8 cellular contexts compared by ENCODE assay signal in genomic region chr2:57759822-57760300, GRCh38.
DNase-seq lines count a peak whose midpoint lies in the region; ATAC-seq, FAIRE-seq and TF ChIP-seq lines count a peak whose summit lies in the region.

No MANE protein-coding gene starts in this region.

- H3K27me3 ChIP-seq in keratinocyte (ENCODE audit: control insufficient read depth, extremely low read depth, insufficient read depth, low read length), result no peaks in the 10 kb centered on the region

- no peaks in the 10 kb centered on the region for H4K20me1 ChIP-seq in keratinocyte (ENCODE audit: control insufficient read depth, extremely low read depth, insufficient read depth, low read length)

- dilution Hi-C loops in keratinocyte (cut with MboI; ENCODE audit: extremely low pct_ligation_motif_present, low sequenced_read_pairs), result no loop called here

- ATAC-seq in GM18870 (IDR thresholded peaks at IDR 0.05; ENCODE audit: unreplicated experiment) (peak; percentile 61), HG03108 (IDR thresholded peaks at IDR 0.05; ENCODE audit: unreplicated experiment) (peak; percentile 90), activated B cell treated with CpG ODN at 0.5 μM for 24 hours (ENCODE audit: low read depth) (peak; percentile 92)

- H3K9me3 ChIP-seq in keratinocyte (ENCODE audit: control insufficient read depth, low read depth, low read length), result no peaks in the 10 kb centered on the region

- no peaks in the 10 kb centered on the region for H3K9me1 ChIP-seq in keratinocyte (ENCODE audit: control insufficient read depth, extremely low read depth, insufficient read depth, low read length)

- H3K4me2 ChIP-seq in keratinocyte (ENCODE audit: control insufficient read depth, extremely low read depth, insufficient read depth, low read depth, low read length), result peak overlapping the region; percentile 54

- H3K27ac ChIP-seq in keratinocyte (ENCODE audit: control insufficient read depth, insufficient read depth, low read length), result no peak overlapping the region

- peak; percentile 98 for TF ChIP-seq CTCF in activated B cell treated with CpG ODN at 0.5 μM for 24 hours (IDR thresholded peaks at IDR 0.05)
- TF ChIP-seq CTCF in keratinocyte (optimal IDR thresholded peaks at IDR 0.05 in 1 of 3, IDR thresholded peaks at IDR 0.05 in 1 of 3, conservative IDR thresholded peaks at IDR 0.05 in 1 of 3; ENCODE audit: extremely low read depth in 1 of 3, insufficient read depth in 2 of 3, low read length in 3 of 3), result peak; percentile 89 to 100 (median 99)

- H3K4me3 ChIP-seq in keratinocyte (ENCODE audit: control insufficient read depth in 2 of 3, extremely low read depth in 1 of 3, insufficient read depth in 2 of 3, low read depth in 1 of 3, low read length in 3 of 3), result peak overlapping the region in 2 of 3 experiments; percentile 7 to 15

- POLR2A ChIA-PET in activated B cell treated with CpG ODN at 0.5 μM for 24 hours (lab: Charles Lee), result interaction anchor here (0.7 kb wide), 1 partner anchor 381 kb away, joined by 3 read pairs; no protein-coding TSS in a partner anchor

- FAIRE-seq in keratinocyte (lab: Jason Lieb, UNC), result peak; percentile 75

- CTCF ChIA-PET in activated B cell treated with CpG ODN at 0.5 μM for 24 hours (lab: Charles Lee), result interaction anchor here (0.5 to 1.7 kb wide), 13 partner anchors 12 to 1268 kb away, joined by 3 to 11 read pairs (median 3); no protein-coding TSS in a partner anchor

- H3K79me2 ChIP-seq in keratinocyte (ENCODE audit: control insufficient read depth, insufficient read depth, low read length), result no peaks in the 10 kb centered on the region

- no peaks in the 10 kb centered on the region for H3K9me3 Mint-ChIP-seq in activated B cell treated with CpG ODN at 0.5 μM for 24 hours

- intact Hi-C loops in activated B cell treated with CpG ODN at 0.5 μM for 24 hours (cut with micrococcal nuclease), result loop anchor here (1.0 to 5.0 kb wide), 10 partner anchors 286 to 1825 kb away; partner anchors contain the start of gene VRK2

- no peaks in the 10 kb centered on the region for H3K27me3 Mint-ChIP-seq in activated B cell treated with CpG ODN at 0.5 μM for 24 hours

- no peaks in the 10 kb centered on the region for H3K36me3 ChIP-seq in keratinocyte (ENCODE audit: control insufficient read depth in 2 of 2, extremely low read depth in 1 of 2, insufficient read depth in 2 of 2, low read length in 2 of 2)

- H3K9ac ChIP-seq in keratinocyte (ENCODE audit: control insufficient read depth, extremely low read depth, insufficient read depth, low read length), result no peak overlapping the region

- peak overlapping the region; percentile 62 for H2AFZ ChIP-seq in keratinocyte (ENCODE audit: control insufficient read depth, low read length)

- peaks cover 28% of the 10 kb centered on the region for H3K4me1 Mint-ChIP-seq in activated B cell treated with CpG ODN at 0.5 μM for 24 hours

- peak overlapping the region; percentile 72 for H3K4me3 Mint-ChIP-seq in activated B cell treated with CpG ODN at 0.5 μM for 24 hours

- H3K36me3 Mint-ChIP-seq in activated B cell treated with CpG ODN at 0.5 μM for 24 hours (ENCODE audit: low read depth), result no peaks in the 10 kb centered on the region

- H3K27ac Mint-ChIP-seq in activated B cell treated with CpG ODN at 0.5 μM for 24 hours, result no peak overlapping the region

- DNase-seq in AG08396 (ENCODE audit: low spot score) (peak; percentile 85), NCI-H2171 treated with DMSO at 0.1 percent for 48 hours (lab: John Stamatoyannopoulos, UW) (peak; percentile 83), activated B cell treated with CpG ODN at 0.5 μM for 24 hours (peak; percentile 77), keratinocyte (ENCODE audit: low read depth, low spot score) (no peak)
- DNase-seq in central memory CD4-positive, alpha-beta T cell, result peak; percentile 44
- peak; percentile 86 for DNase-seq in stimulated activated CD4-positive, alpha-beta T cell treated with anti-CD3 and anti-CD28 coated beads, Interleukin-15, amount 100 ng/mL, for 24 hours

- peaks cover 7% of the 10 kb centered on the region for H3K4me1 ChIP-seq in keratinocyte (ENCODE audit: control insufficient read depth, extremely low read depth, insufficient read depth, low read length)
